8 cellular contexts compared by ENCODE assay signal in genomic region chr12:22100952-22101748, GRCh38. TPM values are rescaled to one million over a fixed set of nuclear protein-coding genes. Genes with fewer than 3 reads are reported as not detected.
DNase-seq lines count a peak whose midpoint lies in the region; ATAC-seq, FAIRE-seq and TF ChIP-seq lines count a peak whose summit lies in the region.

No MANE protein-coding gene starts in this region.

- no peak overlapping the region; a peak in 1 of 4 replicates for H3K4me2 ChIP-seq in H1 (ENCODE audit: insufficient read depth in 1 of 2, low read depth in 2 of 2, low read length in 2 of 2)

- peak overlapping the region; percentile 40 for H4K91ac ChIP-seq in H1 (replicated peaks; ENCODE audit: insufficient read length, low read length)

- no peaks in the 10 kb centered on the region for H3K79me2 ChIP-seq in H1 (ENCODE audit: control insufficient read depth in 1 of 2, insufficient read depth in 2 of 2, low read length in 2 of 2)

- H2BK120ac ChIP-seq in H1 (replicated peaks; ENCODE audit: low read depth, low read length), result no peak overlapping the region

- no peaks in the 10 kb centered on the region for H3K36me3 ChIP-seq in H1 (ENCODE audit: control insufficient read depth in 2 of 4, insufficient read depth in 4 of 4, low read length in 3 of 4)
- no peaks in the 10 kb centered on the region for H3K36me3 ChIP-seq in mucosa of descending colon (ENCODE audit: low read depth)
- H3K36me3 ChIP-seq in aorta (ENCODE audit: control insufficient read depth in 1 of 2, insufficient read depth in 2 of 2, low read length in 1 of 2), result no peaks in the 10 kb centered on the region

- ATAC-seq in GM19395 (IDR thresholded peaks at IDR 0.05; ENCODE audit: unreplicated experiment) (peak; percentile 77), mucosa of descending colon (peak; percentile 70), aorta (ENCODE audit: low FRiP score) (peak; percentile 62)

- H3K9me3 ChIP-seq in H1 (ENCODE audit: insufficient read depth in 2 of 2, low read depth in 1 of 2, low read length in 1 of 2) (no peaks in the 10 kb centered on the region), mucosa of descending colon (no peaks in the 10 kb centered on the region), aorta (ENCODE audit: control insufficient read depth, low read length) (no peaks in the 10 kb centered on the region)

- WGBS in H1 (ENCODE audit: extremely low coverage in 1 of 2, insufficient coverage in 1 of 2, insufficient read length in 1 of 2, insufficient replicate concordance in 2 of 2, low coverage in 1 of 2, low lambda C conversion rate in 2 of 2, missing lambda C conversion rate in 1 of 2), 2 experiments, result 68% methylated on average over 6 of the region's 6 CpGs; no CpG with 5 or more reads in 1 of the 2 experiments
- WGBS in aorta, 2 donors, result 71% methylated on average over 6 of the region's 6 CpGs

- intact Hi-C loops in mucosa of descending colon (cut with DNase I, micrococcal nuclease) (loop anchor here in 1 of 2 donors (5.0 kb wide), 1 partner anchor 236 kb away; no protein-coding TSS in a partner anchor), aorta (cut with DNase I) (loop anchor here in 1 of 2 donors (1.0 to 5.0 kb wide), 2 partner anchors 15 to 341 kb away; no protein-coding TSS in a partner anchor)

- H4K20me1 ChIP-seq in H1 (replicated peaks in 1 of 2; ENCODE audit: control insufficient read depth in 1 of 2, insufficient read depth in 2 of 2, low read length in 2 of 2), result no peaks in the 10 kb centered on the region

- no peak for TF ChIP-seq POLR2A in H1 (IDR thresholded peaks at IDR 0.05; ENCODE audit: control extremely low read depth in 1 of 2, low read depth in 2 of 2, low read length in 2 of 2)

- H2AFZ ChIP-seq in H1 (ENCODE audit: low read length), result peak overlapping the region; percentile 97

- no peak overlapping the region for H3K27ac ChIP-seq in H1 (ENCODE audit: low read depth, low read length)
- H3K27ac ChIP-seq in aorta (ENCODE audit: low read depth in 1 of 2, low read length in 2 of 2), result no peak overlapping the region

- TF ChIP-seq CTCF in H1 (IDR thresholded peaks at IDR 0.05; ENCODE audit: control extremely low read depth in 1 of 3, insufficient read depth in 1 of 3, low read depth in 1 of 3, low read length in 3 of 3) (peak; percentile 22 to 80 (median 74)), mucosa of descending colon (IDR thresholded peaks at IDR 0.05) (no peak)

- H2BK20ac ChIP-seq in H1 (ENCODE audit: low read length), result 0 out of 2 replicates have a peak overlapping the region, but pooled peaks have one; percentile 18

- H2AK5ac ChIP-seq in H1 (ENCODE audit: low read depth, low read length), result no peak overlapping the region

- no peaks in the 10 kb centered on the region for H3K23me2 ChIP-seq in H1 (ENCODE audit: low read depth, low read length)

- H4K5ac ChIP-seq in H1 (ENCODE audit: insufficient read length, low read depth, low read length), result no peak overlapping the region

- peak; percentile 89 for FAIRE-seq in H1 (lab: Jason Lieb, UNC)

- no peaks in the 10 kb centered on the region for H3K79me1 ChIP-seq in H1 (ENCODE audit: low read depth, low read length)

- H3K4me1 ChIP-seq in H1 (replicated peaks in 1 of 4; ENCODE audit: control insufficient read depth in 3 of 4, insufficient read depth in 4 of 4, low read length in 3 of 4), result no peaks in the 10 kb centered on the region
- no peaks in the 10 kb centered on the region for H3K4me1 ChIP-seq in mucosa of descending colon (ENCODE audit: low read depth)
- no peaks in the 10 kb centered on the region for H3K4me1 ChIP-seq in aorta (ENCODE audit: control insufficient read depth in 1 of 2, insufficient read depth in 2 of 2, low read length in 2 of 2)

- peak; percentile 74 to 78 for TF ChIP-seq RAD21 in H1 (IDR thresholded peaks at IDR 0.05 in 1 of 2, conservative IDR thresholded peaks at IDR 0.05 in 1 of 2; ENCODE audit: low read depth in 2 of 2, low read length in 2 of 2)

- no peak overlapping the region for H3K18ac ChIP-seq in H1 (ENCODE audit: extremely low read depth, low read length)

- TF ChIP-seq EP300 in H1 (IDR thresholded peaks at IDR 0.05; ENCODE audit: borderline replicate concordance in 1 of 2, low read depth in 2 of 2, low read length in 2 of 2), result no peak

- DNase-seq in DMS53 (lab: John Stamatoyannopoulos, UW) (peak; percentile 90), HK-2 (ENCODE audit: unreplicated experiment) (peak; percentile 42), T follicular helper cell (ENCODE audit: low read depth) (peak; percentile 7), H1 (ENCODE audit: low read depth in 1 of 2, low spot score in 2 of 2) (peak in 1 of 2 experiments; percentile 54), mucosa of descending colon (peak in 1 of 3 donors; percentile 77), aorta (peak in 1 of 2 donors; percentile 48), NCI-H510A (lab: John Stamatoyannopoulos, UW) (no peak)

- no peak overlapping the region for H3K56ac ChIP-seq in H1 (replicated peaks; ENCODE audit: insufficient read length, low read depth, low read length)

- POLR2A ChIA-PET in H1 (lab: Charles Lee; ENCODE audit: partially characterized antibody), result interaction anchor here (1.4 kb wide), 1 partner anchor 234 kb away, joined by 3 read pairs; no protein-coding TSS in a partner anchor

- H3K23ac ChIP-seq in H1 (ENCODE audit: insufficient read length), result no peak overlapping the region

- no peak overlapping the region for H4K8ac ChIP-seq in H1 (ENCODE audit: extremely low read depth, insufficient read depth, low read length)

- peak overlapping the region; percentile 83 for H3K4ac ChIP-seq in H1 (replicated peaks; ENCODE audit: insufficient read length, low read depth, low read length)

- CTCF ChIA-PET in H1 (lab: Charles Lee; ENCODE audit: partially characterized antibody), result interaction anchor here (0.6 to 5.1 kb wide), 33 partner anchors 10 to 391 kb away, joined by 3 to 29 read pairs (median 4); no protein-coding TSS in a partner anchor

- no peak overlapping the region for H2BK5ac ChIP-seq in H1 (ENCODE audit: low read depth, low read length)

- no peak overlapping the region for H3K4me3 ChIP-seq in H1 (ENCODE audit: extremely low read depth in 1 of 4, insufficient read depth in 2 of 4, low read depth in 3 of 4, low read length in 4 of 4)
- H3K4me3 ChIP-seq in mucosa of descending colon, result no peak overlapping the region
- no peak overlapping the region for H3K4me3 ChIP-seq in aorta (ENCODE audit: low read length in 2 of 2)

- no peak overlapping the region for H2BK15ac ChIP-seq in H1 (ENCODE audit: low read length)

- no peak overlapping the region for H2BK12ac ChIP-seq in H1 (ENCODE audit: low read depth, low read length)

- H3K9ac ChIP-seq in H1 (replicated peaks in 1 of 4; ENCODE audit: extremely low read depth in 1 of 4, low read depth in 3 of 4, low read length in 3 of 4), result no peak overlapping the region

- H3K27me3 ChIP-seq in H1 (replicated peaks in 1 of 4; ENCODE audit: control insufficient read depth in 3 of 4, extremely low read depth in 1 of 4, insufficient read depth in 3 of 4, low read length in 3 of 4), result no peaks in the 10 kb centered on the region
- no peaks in the 10 kb centered on the region for H3K27me3 ChIP-seq in aorta (ENCODE audit: control insufficient read depth in 1 of 2, insufficient read depth in 2 of 2, low read length in 1 of 2)

- no peak overlapping the region for H3K14ac ChIP-seq in H1 (ENCODE audit: insufficient read length)

TF ChIP-seq in H1, 55 proteins besides CTCF, POLR2A, EP300 and RAD21:
- TF ChIP-seq SAP30 (IDR thresholded peaks at IDR 0.05; ENCODE audit: insufficient read depth, insufficient replicate concordance, low read length), result no peak
- 0 out of 2 replicates have a peak, but pooled peaks have one; percentile 40 for TF ChIP-seq E2F6 (IDR thresholded peaks at IDR 0.05)
- no peak for TF ChIP-seq KDM5A (IDR thresholded peaks at IDR 0.05; ENCODE audit: low read length)
- no peak for TF ChIP-seq RBBP5 (IDR thresholded peaks at IDR 0.05; ENCODE audit: borderline replicate concordance, low read depth, low read length)
- TF ChIP-seq YY1 (IDR thresholded peaks at IDR 0.05; ENCODE audit: low read depth, low read length), result peak; percentile 84
- TF ChIP-seq CEBPB (IDR thresholded peaks at IDR 0.05; ENCODE audit: low read depth, low read length), result 0 out of 2 replicates have a peak, but pooled peaks have one; percentile 4

RNA-seq across cellular contexts. Expression of gene CMAS, which starts 55.1 kb away (rescaled TPM):
- 53.2 and 59.8 TPM in 2 replicates for total RNA-seq in H1 (2021; fragmentation: NEBNext Ultra II Directional; extraction: Animal tissue kit (Norgen Biotek cat#: 25700))
- 8.2 and 13.2 TPM in 2 replicates for polyA plus RNA-seq in H1 (2011; rRNA removed)
- 26.5 TPM for polyA plus RNA-seq in H1 (2011; cell fraction: cytosol; rRNA removed)
- polyA plus RNA-seq in H1 (2011; cell fraction: nucleus; rRNA removed), result 5.0 TPM
- polyA plus RNA-seq in H1 (2012, experiment 1 of 2), result 32.6 to 48.3 TPM (median 34.7 TPM) in 4 replicates
- polyA plus RNA-seq in H1 (2012, experiment 2 of 2), result 11.1 TPM
- 47.6 TPM for polyA plus RNA-seq in H1 (2013, experiment 1 of 2)
- polyA plus RNA-seq in H1 (2013, experiment 2 of 2), result 51.7 TPM
- 6.0 and 10.9 TPM in 2 replicates for polyA minus RNA-seq in H1 (2011; rRNA and poly(A)+ RNA removed)
- polyA minus RNA-seq in H1 (2011; cell fraction: cytosol; rRNA and poly(A)+ RNA removed), result 12.8 TPM
- 10.0 TPM for polyA minus RNA-seq in H1 (2011; cell fraction: nucleus; rRNA and poly(A)+ RNA removed)
- total RNA-seq in mucosa of descending colon, result 100 to 1,000 TPM in 2 of 3 donors, 10 to 100 TPM in 1; 70.1 to 139 (median 121) TPM
- 10 to 100 TPM; 32.6 to 39.5 TPM for total RNA-seq in aorta
- polyA plus RNA-seq in aorta, result 10 to 100 TPM; 31.3 to 71.5 TPM
